7 cellular contexts compared by ENCODE assay signal in genomic region chr12:8197685-8198308, GRCh38. TPM values are rescaled to one million over a fixed set of nuclear protein-coding genes. Genes with fewer than 3 reads are reported as not detected.
"Had no signal": no experiment of that assay in that cellular context is flagged by ENCODE, and none has a peak within 500 bp of the region (broad histone marks: within the 10 kb centered on the region; RNA-seq: fewer than 3 reads in every experiment).

No MANE protein-coding gene starts in this region.

RNA-seq across cellular contexts. Expression of gene FAM90A1, which starts 29.6 kb away (rescaled TPM):
- total RNA-seq: naive thymus-derived CD8-positive, alpha-beta T cell had no signal

RNA-seq across cellular contexts. Expression of gene ZNF705A, which starts 41.0 kb away (rescaled TPM):
- total RNA-seq: activated T-cell treated with anti-CD3 and anti-CD28 coated beads, Interleukin-2, amount 50 U/mL, for 4 hours; aorta; left cardiac atrium; naive thymus-derived CD8-positive, alpha-beta T cell; posterior vena cava; right lobe of liver; SJCRH30 had no signal
- polyA plus RNA-seq: aorta; naive thymus-derived CD8-positive, alpha-beta T cell had no signal
